In genomic region chr10:88880287-88881094, GRCh38 we compare ENCODE assay signal across 8 cellular contexts. TPM values are rescaled to one million over a fixed set of nuclear protein-coding genes. Genes with fewer than 3 reads are reported as not detected.
DNase-seq lines count a peak whose midpoint lies in the region; ATAC-seq and TF ChIP-seq lines count a peak whose summit lies in the region.

No MANE protein-coding gene starts in this region.

- peaks cover 75% of the 10 kb centered on the region for H3K4me1 Mint-ChIP-seq in activated naive CD4-positive, alpha-beta T cell treated with anti-CD3 and anti-CD28 coated beads, Interleukin-2, amount 10 ng/mL, durations not matched to agents 7 days and 5 days

- no peaks in the 10 kb centered on the region for H4K20me1 ChIP-seq in DOHH2 (ENCODE audit: control insufficient read depth, insufficient read depth, low read depth, low read length)

- 0% methylated on average over 39 of the region's 84 CpGs for WGBS in suprapubic skin

- CTCF ChIA-PET in activated naive CD4-positive, alpha-beta T cell treated with anti-CD3 and anti-CD28 coated beads, Interleukin-2, amount 10 ng/mL, durations not matched to agents 7 days and 5 days (lab: Charles Lee), result interaction anchor here (1.0 to 6.6 kb wide), 6 partner anchors 40 to 54 kb away, joined by 3 to 36 read pairs (median 4); no protein-coding TSS in a partner anchor

- H3K27ac Mint-ChIP-seq in activated naive CD4-positive, alpha-beta T cell treated with anti-CD3 and anti-CD28 coated beads, Interleukin-2, amount 10 ng/mL, durations not matched to agents 7 days and 5 days, result peak overlapping the region; percentile 98

- no peak for TF ChIP-seq EP300 in suprapubic skin (IDR thresholded peaks at IDR 0.05)

- peaks cover 41% of the 10 kb centered on the region for H3K36me3 Mint-ChIP-seq in activated naive CD4-positive, alpha-beta T cell treated with anti-CD3 and anti-CD28 coated beads, Interleukin-2, amount 10 ng/mL, durations not matched to agents 7 days and 5 days

- peaks cover 4% of the 10 kb centered on the region for H3K27me3 Mint-ChIP-seq in activated naive CD4-positive, alpha-beta T cell treated with anti-CD3 and anti-CD28 coated beads, Interleukin-2, amount 10 ng/mL, durations not matched to agents 7 days and 5 days

- TF ChIP-seq POLR2A in suprapubic skin (IDR thresholded peaks at IDR 0.05), result peak in 1 of 2 donors; percentile 69

- peaks cover 8% of the 10 kb centered on the region for H3F3A ChIP-seq in DOHH2 (ENCODE audit: control insufficient read depth, insufficient read depth)

- peak; percentile 58 for ATAC-seq in GM21526 (IDR thresholded peaks at IDR 0.05; ENCODE audit: low FRiP score, unreplicated experiment)

- H3K36me3 ChIP-seq in DOHH2 (ENCODE audit: control insufficient read depth, low read length), result peaks cover 27% of the 10 kb centered on the region
- H3K36me3 ChIP-seq in SJSA1, result 0 out of 2 replicates have a peak, but pooled peaks cover 14% of the 10 kb centered on the region
- no peaks in the 10 kb centered on the region for H3K36me3 ChIP-seq in suprapubic skin

- no peaks in the 10 kb centered on the region for H3K9me3 ChIP-seq in DOHH2 (ENCODE audit: control insufficient read depth, insufficient read depth, low read length)
- no peaks in the 10 kb centered on the region for H3K9me3 ChIP-seq in SJSA1 (replicated peaks)
- H3K9me3 ChIP-seq in suprapubic skin, result no peaks in the 10 kb centered on the region

- TF ChIP-seq CTCF in DOHH2 (IDR thresholded peaks at IDR 0.05; ENCODE audit: low read depth, low read length, poor library complexity, severe bottlenecking) (peak; percentile 33), suprapubic skin (IDR thresholded peaks at IDR 0.05) (peak in 1 of 2 donors; percentile 24)

- peak overlapping the region; percentile 98 for H3K4me2 ChIP-seq in DOHH2 (ENCODE audit: low read length)

- H3K9me3 Mint-ChIP-seq in activated naive CD4-positive, alpha-beta T cell treated with anti-CD3 and anti-CD28 coated beads, Interleukin-2, amount 10 ng/mL, durations not matched to agents 7 days and 5 days, result peaks cover 7% of the 10 kb centered on the region

- peak overlapping the region; percentile 87 for H3K4me3 ChIP-seq in DOHH2 (ENCODE audit: low read length)
- H3K4me3 ChIP-seq in SJSA1, result peak overlapping the region; percentile 88
- peak overlapping the region; percentile 65 for H3K4me3 ChIP-seq in suprapubic skin

- DNase-seq in HuH-7.5 (ENCODE audit: low spot score) (peak; percentile 48), SJSA1 (ENCODE audit: low read depth in 1 of 2, low spot score in 2 of 2) (peak; percentile 77 to 92), germinal center (ENCODE audit: low spot score) (peak; percentile 75), occipital lobe (lab: John Stamatoyannopoulos, UW) (peak; percentile 87), suprapubic skin (ENCODE audit: low spot score in 2 of 2) (peak; percentile 86 to 89)
- DNase-seq in activated naive CD4-positive, alpha-beta T cell treated with anti-CD3 and anti-CD28 coated beads, Interleukin-2, amount 10 ng/mL, durations not matched to agents 7 days and 5 days, result peak; percentile 87

- H3K9me2 ChIP-seq in DOHH2 (replicated peaks; ENCODE audit: control insufficient read depth, low read length), result no peaks in the 10 kb centered on the region

- H3K27me3 ChIP-seq in DOHH2 (ENCODE audit: control insufficient read depth, low read length) (no peaks in the 10 kb centered on the region), SJSA1 (replicated peaks) (no peaks in the 10 kb centered on the region; the same call in 1 of the 2 replicates), suprapubic skin (no peaks in the 10 kb centered on the region)

- H3K4me1 ChIP-seq in DOHH2 (ENCODE audit: control insufficient read depth, low read length) (peaks cover 67% of the 10 kb centered on the region), SJSA1 (replicated peaks) (peaks cover 35% of the 10 kb centered on the region), suprapubic skin (peaks cover 36% of the 10 kb centered on the region)

- H3K27ac ChIP-seq in DOHH2 (ENCODE audit: low read depth, low read length) (peak overlapping the region; percentile 84), SJSA1 (peak overlapping the region; percentile 97), suprapubic skin (peak overlapping the region; percentile 93)

- peak overlapping the region; percentile 98 for H3K4me3 Mint-ChIP-seq in activated naive CD4-positive, alpha-beta T cell treated with anti-CD3 and anti-CD28 coated beads, Interleukin-2, amount 10 ng/mL, durations not matched to agents 7 days and 5 days

- peaks cover 46% of the 10 kb centered on the region for H3K79me2 ChIP-seq in DOHH2 (ENCODE audit: control insufficient read depth, low read length)

RNA-seq across cellular contexts. Expression of gene STAMBPL1, which starts 0.4 kb away (rescaled TPM):
- total RNA-seq in SJSA1 (2014; rRNA removed; shearing (Covaris generic)), result 12.9 and 17.1 TPM in 2 replicates
- total RNA-seq in occipital lobe (7.8 TPM), suprapubic skin (10 to 100 TPM; 13.3 to 35.8 (median 14.2) TPM)

RNA-seq across cellular contexts. Expression of gene ANKRD22, which starts 28.8 kb away (rescaled TPM):
- not detected in 2 replicates for total RNA-seq in SJSA1 (2014; rRNA removed; shearing (Covaris generic))
- total RNA-seq in occipital lobe (0.16 TPM), suprapubic skin (10 to 100 TPM; 19.6 to 30.1 (median 29.3) TPM)

Comparison
In these comparisons a context has a peak if more than half of its experiments do, and no peak if none do; other contexts are left out.
1. Peak in every context shown above with its lines: DNase-seq, ATAC-seq, H3K4me3 ChIP-seq and H3K27ac ChIP-seq.
2. RNA of gene ANKRD22, which starts 28.8 kb away (total RNA-seq): 19.6 to 30.1 TPM in suprapubic skin; 0.16 TPM in occipital lobe (single experiment) and not detected in SJSA1; every median in the first group is over 10 times any median in the second.